In genomic region chr4:10096201-10096975, GRCh38 we compare ENCODE assay signal across 8 cellular contexts. TPM values are rescaled to one million over a fixed set of nuclear protein-coding genes. Genes with fewer than 3 reads are reported as not detected.
A peak's percentile ranks its signal among the peaks of the same experiment; 100 is the strongest.
DNase-seq lines count a peak whose midpoint lies in the region; ATAC-seq and TF ChIP-seq lines count a peak whose summit lies in the region.

No MANE protein-coding gene starts in this region.

- H3K9me3 ChIP-seq in left ventricle myocardium inferior (replicated peaks) = no peaks in the 10 kb centered on the region

- H3K36me3 ChIP-seq in left ventricle myocardium inferior = peaks cover 55% of the 10 kb centered on the region

- no peak for TF ChIP-seq CTCF in left ventricle myocardium inferior (IDR thresholded peaks at IDR 0.05; ENCODE audit: borderline replicate concordance)
- no peak for TF ChIP-seq CTCF in mesothelial cell of epicardium (IDR thresholded peaks at IDR 0.05; ENCODE audit: unreplicated experiment)

- intact Hi-C loops in left ventricle myocardium inferior (cut with micrococcal nuclease) = no loop called here

- H3K4me1 ChIP-seq in left ventricle myocardium inferior = peaks cover 95% of the 10 kb centered on the region

- peak overlapping the region; percentile 11 for H3K4me3 ChIP-seq in left ventricle myocardium inferior

- H3K4me3 Mint-ChIP-seq in mesothelial cell of epicardium = no peak overlapping the region

- H3K9me3 Mint-ChIP-seq in mesothelial cell of epicardium = no peaks in the 10 kb centered on the region

- peak; percentile 40 to 81 for DNase-seq in SW 1271 (lab: John Stamatoyannopoulos, UW)
- peak; percentile 58 for DNase-seq in activated naive CD8-positive, alpha-beta T cell treated with anti-CD3 and anti-CD28 coated beads, Interleukin-2, amount 50 U/mL, for 16 hours (ENCODE audit: low read depth, low spot score)
- peak; percentile 64 for DNase-seq in left ventricle myocardium inferior
- DNase-seq in stimulated activated CD4-positive, alpha-beta T cell treated with anti-CD3 and anti-CD28 coated beads, Interleukin-12 subunit alpha, Interleukin-12 subunit beta, amount 100 ng/mL, for 4 hours = peak; percentile 76
- no peak for DNase-seq in mesothelial cell of epicardium (ENCODE audit: low spot score in 2 of 2, unreplicated experiment in 2 of 2)
- DNase-seq in NCI-H510A treated with DMSO at 0.1 percent for 48 hours (lab: John Stamatoyannopoulos, UW) = no peak

- H3K4me1 Mint-ChIP-seq in mesothelial cell of epicardium = peaks cover 23% of the 10 kb centered on the region

- H3K27ac Mint-ChIP-seq in mesothelial cell of epicardium = no peak overlapping the region

- H3K27me3 Mint-ChIP-seq in mesothelial cell of epicardium (ENCODE audit: low read depth) = no peaks in the 10 kb centered on the region

- H3K27me3 ChIP-seq in left ventricle myocardium inferior (ENCODE audit: low read depth) = no peaks in the 10 kb centered on the region

- peak; percentile 87 for ATAC-seq in GM18511 (IDR thresholded peaks at IDR 0.05; ENCODE audit: unreplicated experiment)
- ATAC-seq in HG03025 (IDR thresholded peaks at IDR 0.05; ENCODE audit: low FRiP score, unreplicated experiment) = peak; percentile 78

- peak overlapping the region; percentile 83 for H3K27ac ChIP-seq in left ventricle myocardium inferior (replicated peaks)

- H3K36me3 Mint-ChIP-seq in mesothelial cell of epicardium = peaks cover 25% of the 10 kb centered on the region

RNA-seq across cellular contexts. Expression of gene WDR1, which starts 20.2 kb away (rescaled TPM):
- total RNA-seq in left ventricle myocardium inferior (157 TPM), mesothelial cell of epicardium (227 to 229 TPM (median 227 TPM) in 3 replicates)

Comparison
In these comparisons a context has a peak if more than half of its experiments do, and no peak if none do; other contexts are left out.
1. DNase-seq: peak in SW 1271 (2 of 2), activated naive CD8-positive, alpha-beta T cell treated with anti-CD3 and anti-CD28 coated beads, Interleukin-2, amount 50 U/mL, for 16 hours (single experiment), left ventricle myocardium inferior (single experiment) and stimulated activated CD4-positive, alpha-beta T cell treated with anti-CD3 and anti-CD28 coated beads, Interleukin-12 subunit alpha, Interleukin-12 subunit beta, amount 100 ng/mL, for 4 hours (single experiment); none in mesothelial cell of epicardium (0 of 2) and NCI-H510A treated with DMSO at 0.1 percent for 48 hours (single experiment).